17 cellular contexts compared by ENCODE assay signal in the genomic region with DNA sequence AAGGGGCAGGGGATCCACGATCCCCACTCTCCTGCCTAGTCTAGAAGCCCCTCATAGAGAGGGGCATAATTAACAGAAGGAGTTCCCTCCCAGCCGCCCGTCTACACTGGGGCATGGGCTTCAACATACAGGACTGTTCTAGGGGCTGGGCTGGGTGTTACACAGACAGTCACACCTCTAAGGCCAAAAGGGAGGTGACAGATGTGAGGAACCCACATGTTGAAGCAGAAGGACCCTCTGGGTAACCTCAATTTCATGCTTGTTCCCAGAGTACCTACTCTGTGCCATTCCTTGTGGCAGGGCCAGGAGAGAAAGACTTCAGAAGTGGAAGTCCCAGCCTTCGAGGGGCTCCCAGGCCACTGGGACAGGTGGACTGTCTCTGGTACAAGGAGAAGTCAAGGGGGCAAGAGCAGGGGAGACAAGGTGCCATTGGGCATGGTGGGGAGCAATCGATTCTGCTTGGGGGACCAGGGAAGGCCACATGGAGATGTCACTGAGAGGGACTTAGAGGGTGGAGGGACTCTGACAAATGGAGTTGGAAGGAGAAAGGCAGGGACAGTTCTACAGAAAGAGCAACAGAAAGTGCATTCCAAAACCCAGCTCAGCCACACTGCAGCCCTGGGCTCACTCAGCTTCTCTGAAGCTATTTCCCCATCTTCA.
DNase-seq lines count a peak whose midpoint lies in the region; TF ChIP-seq lines count a peak whose summit lies in the region.
"Had no signal": no experiment of that assay in that cellular context is flagged by ENCODE, and none has a peak within 500 bp of the region (broad histone marks: within the 10 kb centered on the region; RNA-seq: fewer than 3 reads in every experiment).

No MANE protein-coding gene starts in this region.

- WGBS in mammary epithelial cell (ENCODE audit: low coverage, missing lambda C conversion rate), result 72% methylated on average over 3 of the region's 5 CpGs
- WGBS in neuronal stem cell (ENCODE audit: extremely low coverage in 2 of 2, insufficient read length in 2 of 2, insufficient replicate concordance in 1 of 2), 2 donors, result no CpG with 5 or more reads among the region's 5 CpGs

- DNase-seq in breast epithelium (ENCODE audit: low spot score in 2 of 2) (peak in 1 of 2 donors; percentile 11), mammary epithelial cell (no peak), glutamatergic neuron (peak; percentile 5), neuronal stem cell (ENCODE audit: low spot score) (no peak), type B pancreatic cell (ENCODE audit: extremely low spot score, unreplicated experiment) (no peak), amygdala (lab: John Stamatoyannopoulos, UW) (no peak), hypothalamus (lab: John Stamatoyannopoulos, UW) (no peak)
- DNase-seq in activated T-cell treated with anti-CD3 and anti-CD28 coated beads, Interleukin-2, amount 50 U/mL, for 1 hour, result no peak
- DNase-seq: C1 segment of cervical spinal cord, HCEC 1CT, IMR-90, Kasumi-1, NCI-H1105 treated with DMSO at 0.1 percent for 48 hours, NCI-H187 treated with DMSO at 0.1 percent for 48 hours, NCI-H2171, NCI-H510A, NCI-H82 had no signal

- no peak for TF ChIP-seq POLR2A in breast epithelium (IDR thresholded peaks at IDR 0.05)

- intact Hi-C loops in breast epithelium (cut with DNase I; ENCODE audit: low total_unique reads), result no loop called here
- intact Hi-C loops in mammary epithelial cell (cut with micrococcal nuclease), result no loop called here

- H3K36me3 ChIP-seq in breast epithelium, result no peaks in the 10 kb centered on the region
- H3K36me3 ChIP-seq in mammary epithelial cell (ENCODE audit: insufficient read depth, low read length), result no peaks in the 10 kb centered on the region
- H3K36me3 ChIP-seq in neuronal stem cell (replicated peaks in 1 of 2; ENCODE audit: control insufficient read depth in 2 of 2, insufficient read depth in 2 of 2, low read length in 2 of 2), result no peaks in the 10 kb centered on the region

- no peak overlapping the region for H4K8ac ChIP-seq in neuronal stem cell (ENCODE audit: low read depth, low read length)

- dilution Hi-C loops in mammary epithelial cell (cut with HindIII; ENCODE audit: low sequenced_read_pairs), result loop anchor here (5.0 kb wide), 1 partner anchor 87 kb away; a partner anchor contains a TSS

- H4K91ac ChIP-seq in neuronal stem cell (ENCODE audit: low read depth, low read length, poor library complexity), result no peak overlapping the region

- TF ChIP-seq CTCF in breast epithelium (IDR thresholded peaks at IDR 0.05) (no peak), mammary epithelial cell (conservative IDR thresholded peaks at IDR 0.05 in 1 of 2, IDR thresholded peaks at IDR 0.05 in 1 of 2; ENCODE audit: extremely low read depth in 1 of 2, insufficient read depth in 1 of 2, low read depth in 1 of 2, low read length in 2 of 2) (no peak), glutamatergic neuron (IDR thresholded peaks at IDR 0.05; ENCODE audit: partially characterized antibody, unreplicated experiment) (no peak), type B pancreatic cell (conservative IDR thresholded peaks at IDR 0.05) (no peak)

- no peaks in the 10 kb centered on the region for H3K79me2 ChIP-seq in mammary epithelial cell (ENCODE audit: insufficient read depth, low read length)

- H3K4me1 Mint-ChIP-seq in glutamatergic neuron (ENCODE audit: low read depth, unreplicated experiment) (peaks cover 15% of the 10 kb centered on the region), type B pancreatic cell (ENCODE audit: unreplicated experiment) (peaks cover 49% of the 10 kb centered on the region)

- H3K27me3 ChIP-seq in breast epithelium (no peaks in the 10 kb centered on the region), mammary epithelial cell (ENCODE audit: insufficient read depth, low read length) (no peaks in the 10 kb centered on the region), neuronal stem cell (ENCODE audit: control insufficient read depth in 3 of 3, insufficient read depth in 3 of 3, low read depth in 1 of 3, low read length in 3 of 3) (peaks cover 0 to 4% (median 0%) of the 10 kb centered on the region in 3 experiments)

- no peak overlapping the region for H2BK5ac ChIP-seq in neuronal stem cell (ENCODE audit: low read length)

- H3K4me3 ChIP-seq in breast epithelium (no peak overlapping the region), mammary epithelial cell (replicated peaks in 1 of 3; ENCODE audit: insufficient read depth in 1 of 3, low read depth in 2 of 3, low read length in 3 of 3) (no peak overlapping the region), neuronal stem cell (ENCODE audit: low read length in 2 of 2) (no peak overlapping the region)

- H3K4me3 Mint-ChIP-seq in glutamatergic neuron (ENCODE audit: unreplicated experiment), result no peak overlapping the region
- no peak overlapping the region for H3K4me3 Mint-ChIP-seq in type B pancreatic cell

- peak overlapping the region; percentile 59 for H2BK12ac ChIP-seq in neuronal stem cell (ENCODE audit: low read length)

- H3K27ac Mint-ChIP-seq in glutamatergic neuron (ENCODE audit: unreplicated experiment), result no peak overlapping the region
- peak overlapping the region; percentile 46 for H3K27ac Mint-ChIP-seq in type B pancreatic cell

- H2AFZ ChIP-seq in mammary epithelial cell (ENCODE audit: low read depth, low read length), result no peak overlapping the region
- H2AFZ ChIP-seq in neuronal stem cell (ENCODE audit: low read length), result no peak overlapping the region

- H4K20me1 ChIP-seq in mammary epithelial cell (ENCODE audit: insufficient read depth, low read length), result no peaks in the 10 kb centered on the region

- no TSS peak for BruUV-seq in mammary epithelial cell (replicated peaks; lab: Mats Ljungman, UMichigan)

- H3K9me3 ChIP-seq in breast epithelium (no peaks in the 10 kb centered on the region), mammary epithelial cell (replicated peaks; ENCODE audit: insufficient read depth, low read length) (no peaks in the 10 kb centered on the region), neuronal stem cell (replicated peaks in 1 of 2; ENCODE audit: control insufficient read depth in 2 of 2, insufficient read depth in 1 of 2, low read depth in 1 of 2, low read length in 2 of 2) (no peaks in the 10 kb centered on the region)

- H2AK5ac ChIP-seq in neuronal stem cell (ENCODE audit: low read depth, low read length), result peak overlapping the region; percentile 48

- peak overlapping the region; percentile 93 to 95 for H3K27ac ChIP-seq in breast epithelium
- H3K27ac ChIP-seq in mammary epithelial cell (ENCODE audit: insufficient read depth, low read depth, low read length), result no peak overlapping the region
- H3K27ac ChIP-seq in neuronal stem cell (replicated peaks; ENCODE audit: low read length), result no peak overlapping the region

- CTCF ChIA-PET in mammary epithelial cell (lab: Charles Lee; ENCODE audit: low non-redundant PET), result no interaction called here

- no peak overlapping the region for H3K23ac ChIP-seq in neuronal stem cell (ENCODE audit: low read depth, low read length, poor library complexity)

- H3K4me1 ChIP-seq in breast epithelium (peaks cover 22 to 30% of the 10 kb centered on the region in 2 donors), mammary epithelial cell (ENCODE audit: insufficient read depth, low read length) (peaks cover 11% of the 10 kb centered on the region), neuronal stem cell (ENCODE audit: control insufficient read depth in 2 of 2, insufficient read depth in 1 of 2, low read depth in 1 of 2, low read length in 2 of 2) (peaks cover 26 to 36% of the 10 kb centered on the region in 2 donors)

- H3K36me3 Mint-ChIP-seq in glutamatergic neuron (ENCODE audit: unreplicated experiment), result no peaks in the 10 kb centered on the region
- no peaks in the 10 kb centered on the region for H3K36me3 Mint-ChIP-seq in type B pancreatic cell

- no peak overlapping the region for H2BK120ac ChIP-seq in neuronal stem cell (ENCODE audit: low read depth, low read length)

- peak overlapping the region; percentile 20 for H2BK15ac ChIP-seq in neuronal stem cell (ENCODE audit: low read length)

- H3K9me3 Mint-ChIP-seq in glutamatergic neuron (ENCODE audit: unreplicated experiment) (peaks cover 4% of the 10 kb centered on the region), type B pancreatic cell (no peaks in the 10 kb centered on the region)

- no peak overlapping the region for H3K4ac ChIP-seq in neuronal stem cell (ENCODE audit: low read length)

- H3K18ac ChIP-seq in neuronal stem cell (ENCODE audit: low read length), result peak overlapping the region; percentile 50

- H3K4me2 ChIP-seq in mammary epithelial cell (ENCODE audit: insufficient read depth, low read depth, low read length) (no peak overlapping the region), neuronal stem cell (ENCODE audit: insufficient read depth, low read length, poor library complexity, severe bottlenecking) (no peak overlapping the region)

- in situ Hi-C loops in mammary epithelial cell (cut with MboI; ENCODE audit: low sequenced_read_pairs in 2 of 2), result no loop called here

- no peak overlapping the region for H3K9ac ChIP-seq in mammary epithelial cell (ENCODE audit: insufficient read depth, low read length)
- no peak overlapping the region for H3K9ac ChIP-seq in neuronal stem cell (ENCODE audit: low read depth, low read length, poor library complexity)

- no peaks in the 10 kb centered on the region for H3K79me1 ChIP-seq in neuronal stem cell (ENCODE audit: low read depth, low read length)

- H3K14ac ChIP-seq in neuronal stem cell (ENCODE audit: low read length), result no peak overlapping the region

- H3K27me3 Mint-ChIP-seq in glutamatergic neuron (ENCODE audit: unreplicated experiment) (peaks cover 6% of the 10 kb centered on the region), type B pancreatic cell (peaks cover 9% of the 10 kb centered on the region)

Comparison
In these comparisons a context has a peak if more than half of its experiments do, and no peak if none do; other contexts are left out.
1. H3K27ac ChIP-seq: peak in breast epithelium (2 of 2); none in mammary epithelial cell (single experiment) and neuronal stem cell (single experiment).